Comparison of ENCODE assay signal across 9 cellular contexts in the genomic region with DNA sequence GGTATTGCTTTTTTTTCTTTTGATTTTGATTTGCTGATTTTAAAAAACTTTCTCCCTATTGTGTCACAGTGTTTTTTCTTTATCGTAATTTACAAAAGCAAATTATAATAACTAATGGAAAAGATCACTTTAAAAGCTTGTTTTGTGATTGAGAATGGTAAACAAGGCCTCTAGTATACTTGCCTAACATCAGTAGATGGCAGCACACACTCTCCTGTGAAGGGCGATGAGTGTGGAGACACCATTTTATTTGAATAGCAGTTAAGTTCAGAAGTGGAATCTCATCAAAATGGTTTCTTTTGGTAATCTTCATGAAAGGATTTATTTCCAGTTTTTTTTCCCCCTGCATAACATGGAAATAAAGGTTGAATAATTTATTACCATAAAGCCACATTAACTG.
DNase-seq lines count a peak whose midpoint lies in the region; ATAC-seq, FAIRE-seq and TF ChIP-seq lines count a peak whose summit lies in the region.
"Had no signal": no experiment of that assay in that cellular context is flagged by ENCODE, and none has a peak within 500 bp of the region (broad histone marks: within the 10 kb centered on the region; RNA-seq: fewer than 3 reads in every experiment).

No MANE protein-coding gene starts in this region.

- BruUV-seq in GM12878 (replicated peaks; lab: Mats Ljungman, UMichigan) = no TSS peak

- CTCF ChIA-PET in GM12878 (lab: Yijun Ruan, JAX) = interaction anchor here (1.1 to 1.8 kb wide), 3 partner anchors 26 to 278 kb away, joined by 5 to 8 read pairs (median 5); no protein-coding TSS in a partner anchor

- TF ChIP-seq EP300 in GM12878 (IDR thresholded peaks at IDR 0.05; ENCODE audit: borderline replicate concordance in 1 of 2, control insufficient read depth in 1 of 2, low read depth in 2 of 2, low read length in 2 of 2) (no peak), neural cell (conservative IDR thresholded peaks at IDR 0.05; ENCODE audit: poor library complexity, severe bottlenecking) (no peak)

- peaks cover 15% of the 10 kb centered on the region for H3K4me1 Mint-ChIP-seq in CD14-positive monocyte

- H3K27ac ChIP-seq in GM12878 (ENCODE audit: control insufficient read depth, insufficient read depth) (no peak overlapping the region), neural cell (ENCODE audit: low read length) (no peak overlapping the region)
- H3K27ac ChIP-seq: heart right ventricle had no signal

- intact Hi-C loops in GM12878 (cut with micrococcal nuclease; ENCODE audit: unreplicated experiment) = loop anchor here (5.0 kb wide), 1 partner anchor 74 kb away; no protein-coding TSS in a partner anchor
- intact Hi-C loops in CD14-positive monocyte (cut with micrococcal nuclease) = no loop called here

- no peak for FAIRE-seq in GM12878 (lab: Jason Lieb, UNC)

- in situ Hi-C loops in GM12878 (cut with MboI) = no loop called here

- H3K36me3 Mint-ChIP-seq in CD14-positive monocyte = no peaks in the 10 kb centered on the region

- peak; percentile 8; the same call in 1 of the 2 replicates for TF ChIP-seq CTCF in GM12875 (IDR thresholded peaks at IDR 0.05; ENCODE audit: borderline replicate concordance, insufficient read depth, low read depth, low read length)
- peak in 2 of 3 experiments; percentile 9 to 29; a peak in 2 of 6 replicates for TF ChIP-seq CTCF in GM12878 (IDR thresholded peaks at IDR 0.05 in 2 of 3, conservative IDR thresholded peaks at IDR 0.05 in 1 of 3; ENCODE audit: control insufficient read depth in 2 of 3, extremely low read depth in 1 of 3, insufficient read depth in 1 of 3, low read depth in 3 of 3, low read length in 3 of 3)
- peak; percentile 62 for TF ChIP-seq CTCF in neural cell (IDR thresholded peaks at IDR 0.05; ENCODE audit: poor library complexity, severe bottlenecking)
- TF ChIP-seq CTCF in CD14-positive monocyte (IDR thresholded peaks at IDR 0.05) = no peak

- TF ChIP-seq POLR2A in GM12878 (IDR thresholded peaks at IDR 0.05; ENCODE audit: low read depth, low read length) = no peak

- H3K9me3 ChIP-seq in GM12878 (replicated peaks; ENCODE audit: control insufficient read depth, insufficient read depth, low read length) (no peaks in the 10 kb centered on the region), neural cell (ENCODE audit: low read length) (no peaks in the 10 kb centered on the region)
- H3K9me3 ChIP-seq: heart right ventricle had no signal

- H3K36me3 ChIP-seq in GM12878 (ENCODE audit: control insufficient read depth in 2 of 2, insufficient read depth in 2 of 2, low read length in 1 of 2) (no peaks in the 10 kb centered on the region), neural cell (ENCODE audit: insufficient read depth, low read length) (no peaks in the 10 kb centered on the region)
- H3K36me3 ChIP-seq: heart right ventricle had no signal

- no peak overlapping the region for H3K27ac Mint-ChIP-seq in CD14-positive monocyte

- H3K27me3 Mint-ChIP-seq in CD14-positive monocyte (ENCODE audit: low read depth in 3 of 3) = peaks cover 0 to 7% (median 0%) of the 10 kb centered on the region in 3 donors

- ATAC-seq in GM12878 = peak; percentile 49; the same call in 1 of the 3 replicates
- no peak for ATAC-seq in HG02970 (IDR thresholded peaks at IDR 0.05; ENCODE audit: low FRiP score, unreplicated experiment)
- ATAC-seq in GM18498 (IDR thresholded peaks at IDR 0.05; ENCODE audit: unreplicated experiment) = no peak
- no peak for ATAC-seq in GM19023 (IDR thresholded peaks at IDR 0.05; ENCODE audit: unreplicated experiment)
- ATAC-seq: heart right ventricle had no signal

- no peaks in the 10 kb centered on the region for H3K27me3 ChIP-seq in GM12878 (replicated peaks in 1 of 2; ENCODE audit: control insufficient read depth in 2 of 2, insufficient read depth in 2 of 2, low read length in 1 of 2)
- H3K27me3 ChIP-seq in neural cell (ENCODE audit: insufficient read depth, low read depth, low read length) = no peaks in the 10 kb centered on the region

- H3K4me3 Mint-ChIP-seq in CD14-positive monocyte = no peak overlapping the region

- H3F3A ChIP-seq in neural cell (ENCODE audit: insufficient read depth, low read length, poor library complexity, severe bottlenecking) = no peaks in the 10 kb centered on the region

- H3K9me3 Mint-ChIP-seq in CD14-positive monocyte = no peaks in the 10 kb centered on the region

- SMC1A ChIA-PET in GM12878 (lab: Charles Lee; ENCODE audit: uncharacterized antibody, unreplicated experiment) = interaction anchor here (0.6 to 1.2 kb wide), 3 partner anchors 76 to 153 kb away, joined by 3 to 4 read pairs (median 3); no protein-coding TSS in a partner anchor

- H3K9ac ChIP-seq in GM12878 (ENCODE audit: control insufficient read depth, insufficient read depth, low read length) = no peak overlapping the region
- H3K9ac ChIP-seq in neural cell (ENCODE audit: low read length) = no peak overlapping the region

- H3K79me2 ChIP-seq in GM12878 (ENCODE audit: control insufficient read depth, insufficient read depth, low read length) = no peaks in the 10 kb centered on the region
- H3K79me2 ChIP-seq in neural cell (replicated peaks; ENCODE audit: insufficient read depth, low read length) = no peaks in the 10 kb centered on the region

- peak; percentile 45 for DNase-seq in NCI-H1694 treated with DMSO at 0.1 percent for 48 hours (lab: John Stamatoyannopoulos, UW)
- DNase-seq in GM12878 (ENCODE audit: low read depth, low spot score) = no peak
- DNase-seq in CD14-positive monocyte (ENCODE audit: low spot score) = no peak
- DNase-seq: heart right ventricle had no signal

- no peaks in the 10 kb centered on the region for H3K9me2 ChIP-seq in neural cell (ENCODE audit: insufficient read depth, low read length)

- H3K4me3 ChIP-seq in GM12875 (ENCODE audit: low read depth, low read length) = no peak overlapping the region
- no peak overlapping the region for H3K4me3 ChIP-seq in GM12878
- no peak overlapping the region for H3K4me3 ChIP-seq in neural cell (ENCODE audit: low read length)
- H3K4me3 ChIP-seq: heart right ventricle had no signal

- H3K4me1 ChIP-seq in GM12878 (ENCODE audit: control insufficient read depth, insufficient read depth, low read length) = no peaks in the 10 kb centered on the region
- H3K4me1 ChIP-seq: heart right ventricle had no signal

- WGBS in GM12878 (ENCODE audit: insufficient coverage, insufficient replicate concordance, low lambda C conversion rate, missing lambda C conversion rate) = 67% methylated on average over 2 of the region's 2 CpGs

- H2AFZ ChIP-seq in GM12878 (ENCODE audit: control insufficient read depth, low read depth, low read length) (no peak overlapping the region), neural cell (ENCODE audit: low read depth, low read length) (no peak overlapping the region)

- RAD21 ChIA-PET in GM12878 (lab: Charles Lee; ENCODE audit: unreplicated experiment) = no interaction called here

- TF ChIP-seq RAD21 in GM12878 (IDR thresholded peaks at IDR 0.05; ENCODE audit: insufficient read depth, low read depth, low read length) = peak; percentile 40; the same call in 1 of the 2 replicates
- peak; percentile 65 for TF ChIP-seq RAD21 in neural cell (conservative IDR thresholded peaks at IDR 0.05)

- POLR2A ChIA-PET in GM12878 (lab: Charles Lee) = no interaction called here

- H4K20me1 ChIP-seq in GM12878 (ENCODE audit: control insufficient read depth, insufficient read depth) (no peaks in the 10 kb centered on the region), neural cell (ENCODE audit: insufficient read depth) (no peaks in the 10 kb centered on the region)

- no peak overlapping the region for H3K4me2 ChIP-seq in GM12878 (ENCODE audit: control insufficient read depth, insufficient read depth)
- H3K4me2 ChIP-seq in neural cell (ENCODE audit: low read length) = no peak overlapping the region

TF ChIP-seq in GM12878, 131 proteins besides CTCF, POLR2A, EP300 and RAD21:
- TF ChIP-seq YY1 (IDR thresholded peaks at IDR 0.05; ENCODE audit: low read depth, low read length) = peak; percentile 84
- TF ChIP-seq ESRRA (IDR thresholded peaks at IDR 0.05; ENCODE audit: low read length) = no peak

TF ChIP-seq in neural cell, 6 proteins besides CTCF, POLR2A, EP300 and RAD21:
- TF ChIP-seq SMC3 (conservative IDR thresholded peaks at IDR 0.05; ENCODE audit: poor library complexity) (peak; percentile 61), MXI1 (conservative IDR thresholded peaks at IDR 0.05; ENCODE audit: poor library complexity, severe bottlenecking) (no peak), TAF1 (IDR thresholded peaks at IDR 0.05; ENCODE audit: low read depth) (no peak), EZH2 (IDR thresholded peaks at IDR 0.05; ENCODE audit: borderline replicate concordance, insufficient read depth, low read length, poor library complexity, severe bottlenecking) (no peak), POLR2AphosphoS5 (IDR thresholded peaks at IDR 0.05) (no peak)
- TF ChIP-seq, protein P1, sequence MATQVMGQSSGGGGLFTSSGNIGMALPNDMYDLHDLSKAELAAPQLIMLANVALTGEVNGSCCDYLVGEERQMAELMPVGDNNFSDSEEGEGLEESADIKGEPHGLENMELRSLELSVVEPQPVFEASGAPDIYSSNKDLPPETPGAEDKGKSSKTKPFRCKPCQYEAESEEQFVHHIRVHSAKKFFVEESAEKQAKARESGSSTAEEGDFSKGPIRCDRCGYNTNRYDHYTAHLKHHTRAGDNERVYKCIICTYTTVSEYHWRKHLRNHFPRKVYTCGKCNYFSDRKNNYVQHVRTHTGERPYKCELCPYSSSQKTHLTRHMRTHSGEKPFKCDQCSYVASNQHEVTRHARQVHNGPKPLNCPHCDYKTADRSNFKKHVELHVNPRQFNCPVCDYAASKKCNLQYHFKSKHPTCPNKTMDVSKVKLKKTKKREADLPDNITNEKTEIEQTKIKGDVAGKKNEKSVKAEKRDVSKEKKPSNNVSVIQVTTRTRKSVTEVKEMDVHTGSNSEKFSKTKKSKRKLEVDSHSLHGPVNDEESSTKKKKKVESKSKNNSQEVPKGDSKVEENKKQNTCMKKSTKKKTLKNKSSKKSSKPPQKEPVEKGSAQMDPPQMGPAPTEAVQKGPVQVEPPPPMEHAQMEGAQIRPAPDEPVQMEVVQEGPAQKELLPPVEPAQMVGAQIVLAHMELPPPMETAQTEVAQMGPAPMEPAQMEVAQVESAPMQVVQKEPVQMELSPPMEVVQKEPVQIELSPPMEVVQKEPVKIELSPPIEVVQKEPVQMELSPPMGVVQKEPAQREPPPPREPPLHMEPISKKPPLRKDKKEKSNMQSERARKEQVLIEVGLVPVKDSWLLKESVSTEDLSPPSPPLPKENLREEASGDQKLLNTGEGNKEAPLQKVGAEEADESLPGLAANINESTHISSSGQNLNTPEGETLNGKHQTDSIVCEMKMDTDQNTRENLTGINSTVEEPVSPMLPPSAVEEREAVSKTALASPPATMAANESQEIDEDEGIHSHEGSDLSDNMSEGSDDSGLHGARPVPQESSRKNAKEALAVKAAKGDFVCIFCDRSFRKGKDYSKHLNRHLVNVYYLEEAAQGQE (IDR thresholded peaks at IDR 0.05; ENCODE audit: borderline replicate concordance) = no peak
